Comparison of ENCODE assay signal across 8 cellular contexts in genomic region chr5:172769598-172770373, GRCh38. TPM values are rescaled to one million over a fixed set of nuclear protein-coding genes. Genes with fewer than 3 reads are reported as not detected.
DNase-seq lines count a peak whose midpoint lies in the region; ATAC-seq, FAIRE-seq and TF ChIP-seq lines count a peak whose summit lies in the region.

No MANE protein-coding gene starts in this region.

- H3K9ac ChIP-seq in MM.1S (ENCODE audit: low read length) (peak overlapping the region; percentile 100), subcutaneous abdominal adipose tissue (ENCODE audit: low read length in 5 of 5) (peak overlapping the region; percentile 95 to 99 (median 98))

- peaks cover 32% of the 10 kb centered on the region for H3K4me1 ChIP-seq in MM.1S (ENCODE audit: low read length)
- peaks cover 26 to 73% (median 58%) of the 10 kb centered on the region in 5 donors for H3K4me1 ChIP-seq in subcutaneous abdominal adipose tissue (ENCODE audit: control insufficient read depth in 5 of 5, insufficient read depth in 5 of 5, low read length in 5 of 5)

- no peaks in the 10 kb centered on the region for H4K20me1 ChIP-seq in MM.1S (ENCODE audit: insufficient read depth, low read length)

- DNase-seq in COR-L47 (lab: John Stamatoyannopoulos, UW) (peak; percentile 18), MM.1S (no peak), bronchial epithelial cell (ENCODE audit: low read depth) (no peak), H4 (ENCODE audit: low spot score) (no peak), cerebellar nuclear complex (lab: John Stamatoyannopoulos, UW) (no peak)

- H3K79me2 ChIP-seq in MM.1S (ENCODE audit: low read length) = peaks cover 16% of the 10 kb centered on the region

- no peak for FAIRE-seq in bronchial epithelial cell (lab: Jason Lieb, UNC)

- peak overlapping the region; percentile 91 for H3K4me2 ChIP-seq in MM.1S (ENCODE audit: low read depth, low read length)

- ATAC-seq in HG02870 (IDR thresholded peaks at IDR 0.05; ENCODE audit: unreplicated experiment) = no peak

- H3K4me3 ChIP-seq in MM.1S (ENCODE audit: low read length) (peak overlapping the region; percentile 86), bronchial epithelial cell (ENCODE audit: low read depth, low read length) (peak overlapping the region; percentile 86), subcutaneous abdominal adipose tissue (ENCODE audit: low read depth in 1 of 5, low read length in 5 of 5) (peak overlapping the region; percentile 97 to 100 (median 100))

- peak overlapping the region; percentile 98; the same call in 1 of the 2 replicates for H3K27ac ChIP-seq in MM.1S (ENCODE audit: low read length)
- peak overlapping the region; percentile 99 for H3K27ac ChIP-seq in layer of hippocampus (ENCODE audit: low read depth, low read length)
- peak overlapping the region; percentile 100 for H3K27ac ChIP-seq in subcutaneous abdominal adipose tissue (ENCODE audit: low read depth, low read length)

- TF ChIP-seq CTCF in MM.1S (IDR thresholded peaks at IDR 0.05; ENCODE audit: low read length) = no peak
- TF ChIP-seq CTCF in bronchial epithelial cell (IDR thresholded peaks at IDR 0.05; ENCODE audit: insufficient read depth, low read length, severe bottlenecking) = no peak

- H3K9me3 ChIP-seq in MM.1S (replicated peaks; ENCODE audit: insufficient read depth, low read length) (no peaks in the 10 kb centered on the region), subcutaneous abdominal adipose tissue (ENCODE audit: control insufficient read depth in 5 of 5, low read length in 5 of 5) (no peaks in the 10 kb centered on the region)

- H3K36me3 ChIP-seq in MM.1S (replicated peaks; ENCODE audit: insufficient read depth, low read length) = no peaks in the 10 kb centered on the region
- peaks cover 20% of the 10 kb centered on the region for H3K36me3 ChIP-seq in bronchial epithelial cell (ENCODE audit: control insufficient read depth, insufficient read depth, low read length)
- peaks cover 12 to 37% (median 33%) of the 10 kb centered on the region in 5 donors for H3K36me3 ChIP-seq in subcutaneous abdominal adipose tissue (ENCODE audit: control insufficient read depth in 5 of 5, insufficient read depth in 5 of 5, low read length in 5 of 5)

- no peaks in the 10 kb centered on the region for H3K9me2 ChIP-seq in MM.1S (replicated peaks; ENCODE audit: insufficient read depth, low read length)

- no peak overlapping the region for H2AFZ ChIP-seq in MM.1S (ENCODE audit: low read length)

- H3K27me3 ChIP-seq in MM.1S (replicated peaks; ENCODE audit: insufficient read depth, low read length) (no peaks in the 10 kb centered on the region), bronchial epithelial cell (ENCODE audit: control insufficient read depth, insufficient read depth, low read length) (no peaks in the 10 kb centered on the region), layer of hippocampus (ENCODE audit: control insufficient read depth, insufficient read depth, low read length) (no peaks in the 10 kb centered on the region), subcutaneous abdominal adipose tissue (ENCODE audit: control insufficient read depth in 5 of 5, insufficient read depth in 4 of 5, low read length in 5 of 5) (peaks cover 0 to 6% (median 0%) of the 10 kb centered on the region in 5 donors)

- peaks cover 38% of the 10 kb centered on the region for H3F3A ChIP-seq in MM.1S (ENCODE audit: insufficient read depth, low read length)

RNA-seq across cellular contexts. Expression of gene DUSP1, which starts 1.2 kb away (rescaled TPM):
- 114 and 194 TPM in 2 replicates for total RNA-seq in bronchial epithelial cell
- 15.8 and 18.5 TPM in 2 replicates for total RNA-seq in H4 (2014; rRNA removed; shearing (Covaris generic))
